Comparison of ENCODE assay signal across 1 cellular context in the genomic region with DNA sequence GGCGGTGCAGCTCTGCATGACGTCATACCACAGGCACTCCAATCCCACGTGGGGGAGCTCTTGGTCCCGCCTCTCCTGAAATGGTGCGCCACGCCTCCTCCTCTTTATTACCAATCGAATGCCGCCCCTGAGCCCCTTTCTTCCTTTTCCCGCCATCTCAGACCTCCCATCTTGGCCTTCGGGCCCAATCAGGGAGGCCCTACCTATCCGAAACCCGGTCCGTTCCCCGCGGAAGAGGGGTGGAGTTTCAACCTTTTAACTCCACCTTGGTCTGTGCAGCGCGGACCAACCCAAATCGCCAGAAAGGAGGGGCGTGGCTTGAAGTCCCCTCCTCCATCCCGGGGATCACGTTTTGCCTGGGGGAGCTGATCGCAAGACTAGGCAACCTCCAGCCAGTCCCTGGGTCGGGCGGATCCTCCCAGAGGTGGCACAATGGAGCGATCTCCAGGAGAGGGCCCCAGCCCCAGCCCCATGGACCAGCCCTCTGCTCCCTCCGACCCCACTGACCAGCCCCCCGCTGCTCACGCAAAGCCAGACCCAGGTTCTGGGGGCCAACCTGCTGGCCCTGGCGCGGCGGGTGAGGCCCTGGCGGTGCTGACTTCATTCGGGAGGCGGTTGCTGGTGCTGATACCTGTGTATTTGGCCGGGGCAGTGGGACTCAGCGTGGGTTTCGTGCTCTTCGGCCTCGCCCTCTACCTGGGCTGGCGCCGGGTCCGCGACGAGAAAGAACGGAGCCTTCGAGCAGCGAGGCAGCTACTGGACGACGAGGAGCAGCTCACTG.
A peak's percentile ranks its signal among the peaks of the same experiment; 100 is the strongest.
TF ChIP-seq lines count a peak whose summit lies in the region.

A gene with protein sequence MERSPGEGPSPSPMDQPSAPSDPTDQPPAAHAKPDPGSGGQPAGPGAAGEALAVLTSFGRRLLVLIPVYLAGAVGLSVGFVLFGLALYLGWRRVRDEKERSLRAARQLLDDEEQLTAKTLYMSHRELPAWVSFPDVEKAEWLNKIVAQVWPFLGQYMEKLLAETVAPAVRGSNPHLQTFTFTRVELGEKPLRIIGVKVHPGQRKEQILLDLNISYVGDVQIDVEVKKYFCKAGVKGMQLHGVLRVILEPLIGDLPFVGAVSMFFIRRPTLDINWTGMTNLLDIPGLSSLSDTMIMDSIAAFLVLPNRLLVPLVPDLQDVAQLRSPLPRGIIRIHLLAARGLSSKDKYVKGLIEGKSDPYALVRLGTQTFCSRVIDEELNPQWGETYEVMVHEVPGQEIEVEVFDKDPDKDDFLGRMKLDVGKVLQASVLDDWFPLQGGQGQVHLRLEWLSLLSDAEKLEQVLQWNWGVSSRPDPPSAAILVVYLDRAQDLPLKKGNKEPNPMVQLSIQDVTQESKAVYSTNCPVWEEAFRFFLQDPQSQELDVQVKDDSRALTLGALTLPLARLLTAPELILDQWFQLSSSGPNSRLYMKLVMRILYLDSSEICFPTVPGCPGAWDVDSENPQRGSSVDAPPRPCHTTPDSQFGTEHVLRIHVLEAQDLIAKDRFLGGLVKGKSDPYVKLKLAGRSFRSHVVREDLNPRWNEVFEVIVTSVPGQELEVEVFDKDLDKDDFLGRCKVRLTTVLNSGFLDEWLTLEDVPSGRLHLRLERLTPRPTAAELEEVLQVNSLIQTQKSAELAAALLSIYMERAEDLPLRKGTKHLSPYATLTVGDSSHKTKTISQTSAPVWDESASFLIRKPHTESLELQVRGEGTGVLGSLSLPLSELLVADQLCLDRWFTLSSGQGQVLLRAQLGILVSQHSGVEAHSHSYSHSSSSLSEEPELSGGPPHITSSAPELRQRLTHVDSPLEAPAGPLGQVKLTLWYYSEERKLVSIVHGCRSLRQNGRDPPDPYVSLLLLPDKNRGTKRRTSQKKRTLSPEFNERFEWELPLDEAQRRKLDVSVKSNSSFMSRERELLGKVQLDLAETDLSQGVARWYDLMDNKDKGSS (plus strand): TSS at position 380 of the 781 bp plus-strand sequence. CDS start 53 bp downstream, at position 433.

TF ChIP-seq in A549, 52 proteins besides CTCF, POLR2A, EP300 and RAD21 (continued from another document):
- TF ChIP-seq PHF8 (IDR thresholded peaks at IDR 0.05; ENCODE audit: borderline replicate concordance, low read depth) (peak; percentile 49; the same call in 1 of the 2 replicates), EHMT2 (IDR thresholded peaks at IDR 0.05; ENCODE audit: low read depth) (no peak), HOXA7 (CRISPR knock-in tag; IDR thresholded peaks at IDR 0.05) (no peak), CBX2 (IDR thresholded peaks at IDR 0.05; ENCODE audit: borderline replicate concordance, low read depth) (no peak), HOXB5 (CRISPR knock-in tag; IDR thresholded peaks at IDR 0.05) (no peak), RCOR1 (IDR thresholded peaks at IDR 0.05; ENCODE audit: low read depth, low read length) (no peak), MAZ (IDR thresholded peaks at IDR 0.05; ENCODE audit: borderline replicate concordance, low read depth, low read length) (no peak), RNF2 (IDR thresholded peaks at IDR 0.05; ENCODE audit: borderline replicate concordance, low read depth) (no peak), GATA3 (IDR thresholded peaks at IDR 0.05; ENCODE audit: borderline replicate concordance) (no peak), SREBF2 (IDR thresholded peaks at IDR 0.05) (no peak), CBX8 (IDR thresholded peaks at IDR 0.05) (no peak), FOSL2 (IDR thresholded peaks at IDR 0.05) (no peak), FOSL2 (CRISPR knock-in tag; IDR thresholded peaks at IDR 0.05) (peak; percentile 81), NR3C1 (IDR thresholded peaks at IDR 0.05) (no peak), TFCP2L1 (CRISPR knock-in tag; IDR thresholded peaks at IDR 0.05) (no peak), HEYL (CRISPR knock-in tag; IDR thresholded peaks at IDR 0.05) (no peak), RFX5 (IDR thresholded peaks at IDR 0.05) (peak; percentile 67; the same call in 1 of the 2 replicates), ZFP36 (IDR thresholded peaks at IDR 0.05; ENCODE audit: borderline replicate concordance, partially characterized antibody) (no peak), ZC3H11A (IDR thresholded peaks at IDR 0.05) (no peak), HDAC2 (IDR thresholded peaks at IDR 0.05) (no peak), SMC3 (IDR thresholded peaks at IDR 0.05) (no peak), CEBPB (IDR thresholded peaks at IDR 0.05) (no peak), KDM5A (IDR thresholded peaks at IDR 0.05) (no peak), CHD2 (IDR thresholded peaks at IDR 0.05; ENCODE audit: low read length, partially characterized antibody) (no peak), NPAS2 (CRISPR knock-in tag; IDR thresholded peaks at IDR 0.05; ENCODE audit: borderline replicate concordance) (no peak), TP53 (CRISPR knock-in tag; IDR thresholded peaks at IDR 0.05) (no peak), FOSB (CRISPR knock-in tag; IDR thresholded peaks at IDR 0.05) (no peak), RARB (CRISPR knock-in tag; IDR thresholded peaks at IDR 0.05) (no peak), ZNF302 (CRISPR knock-in tag; IDR thresholded peaks at IDR 0.05) (no peak), ESRRA (IDR thresholded peaks at IDR 0.05; ENCODE audit: borderline replicate concordance, low read length) (no peak), EHF (CRISPR knock-in tag; IDR thresholded peaks at IDR 0.05) (no peak), MAFK (IDR thresholded peaks at IDR 0.05; ENCODE audit: partially characterized antibody) (no peak), CHD4 (IDR thresholded peaks at IDR 0.05; ENCODE audit: borderline replicate concordance) (no peak), HOXB13 (CRISPR knock-in tag; IDR thresholded peaks at IDR 0.05; ENCODE audit: low read depth) (no peak), FOXS1 (CRISPR knock-in tag; IDR thresholded peaks at IDR 0.05) (no peak), NFE2L2 (conservative IDR thresholded peaks at IDR 0.05; ENCODE audit: low read length) (no peak), POLR2AphosphoS2 (conservative IDR thresholded peaks at IDR 0.05; ENCODE audit: low read length) (no peak), BHLHE40 (IDR thresholded peaks at IDR 0.05; ENCODE audit: low read depth, low read length) (peak; percentile 86), ZSCAN20 (CRISPR knock-in tag; IDR thresholded peaks at IDR 0.05) (no peak), JUN (IDR thresholded peaks at IDR 0.05) (peak in 1 of 2 experiments; percentile 58; a peak in 1 of 5 replicates)
- TF ChIP-seq, protein P1, sequence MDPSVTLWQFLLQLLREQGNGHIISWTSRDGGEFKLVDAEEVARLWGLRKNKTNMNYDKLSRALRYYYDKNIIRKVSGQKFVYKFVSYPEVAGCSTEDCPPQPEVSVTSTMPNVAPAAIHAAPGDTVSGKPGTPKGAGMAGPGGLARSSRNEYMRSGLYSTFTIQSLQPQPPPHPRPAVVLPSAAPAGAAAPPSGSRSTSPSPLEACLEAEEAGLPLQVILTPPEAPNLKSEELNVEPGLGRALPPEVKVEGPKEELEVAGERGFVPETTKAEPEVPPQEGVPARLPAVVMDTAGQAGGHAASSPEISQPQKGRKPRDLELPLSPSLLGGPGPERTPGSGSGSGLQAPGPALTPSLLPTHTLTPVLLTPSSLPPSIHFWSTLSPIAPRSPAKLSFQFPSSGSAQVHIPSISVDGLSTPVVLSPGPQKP (IDR thresholded peaks at IDR 0.05; ENCODE audit: low read depth, low read length), result no peak
- TF ChIP-seq, protein P2, sequence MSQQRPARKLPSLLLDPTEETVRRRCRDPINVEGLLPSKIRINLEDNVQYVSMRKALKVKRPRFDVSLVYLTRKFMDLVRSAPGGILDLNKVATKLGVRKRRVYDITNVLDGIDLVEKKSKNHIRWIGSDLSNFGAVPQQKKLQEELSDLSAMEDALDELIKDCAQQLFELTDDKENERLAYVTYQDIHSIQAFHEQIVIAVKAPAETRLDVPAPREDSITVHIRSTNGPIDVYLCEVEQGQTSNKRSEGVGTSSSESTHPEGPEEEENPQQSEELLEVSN (IDR thresholded peaks at IDR 0.05; ENCODE audit: borderline replicate concordance, low read depth), result peak; percentile 87
- TF ChIP-seq, protein P3, sequence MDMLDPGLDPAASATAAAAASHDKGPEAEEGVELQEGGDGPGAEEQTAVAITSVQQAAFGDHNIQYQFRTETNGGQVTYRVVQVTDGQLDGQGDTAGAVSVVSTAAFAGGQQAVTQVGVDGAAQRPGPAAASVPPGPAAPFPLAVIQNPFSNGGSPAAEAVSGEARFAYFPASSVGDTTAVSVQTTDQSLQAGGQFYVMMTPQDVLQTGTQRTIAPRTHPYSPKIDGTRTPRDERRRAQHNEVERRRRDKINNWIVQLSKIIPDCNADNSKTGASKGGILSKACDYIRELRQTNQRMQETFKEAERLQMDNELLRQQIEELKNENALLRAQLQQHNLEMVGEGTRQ (IDR thresholded peaks at IDR 0.05), result peak; percentile 75
- TF ChIP-seq, protein P4, sequence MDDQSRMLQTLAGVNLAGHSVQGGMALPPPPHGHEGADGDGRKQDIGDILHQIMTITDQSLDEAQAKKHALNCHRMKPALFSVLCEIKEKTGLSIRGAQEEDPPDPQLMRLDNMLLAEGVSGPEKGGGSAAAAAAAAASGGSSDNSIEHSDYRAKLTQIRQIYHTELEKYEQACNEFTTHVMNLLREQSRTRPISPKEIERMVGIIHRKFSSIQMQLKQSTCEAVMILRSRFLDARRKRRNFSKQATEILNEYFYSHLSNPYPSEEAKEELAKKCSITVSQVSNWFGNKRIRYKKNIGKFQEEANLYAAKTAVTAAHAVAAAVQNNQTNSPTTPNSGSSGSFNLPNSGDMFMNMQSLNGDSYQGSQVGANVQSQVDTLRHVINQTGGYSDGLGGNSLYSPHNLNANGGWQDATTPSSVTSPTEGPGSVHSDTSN (IDR thresholded peaks at IDR 0.05), result no peak
- TF ChIP-seq, protein P5, sequence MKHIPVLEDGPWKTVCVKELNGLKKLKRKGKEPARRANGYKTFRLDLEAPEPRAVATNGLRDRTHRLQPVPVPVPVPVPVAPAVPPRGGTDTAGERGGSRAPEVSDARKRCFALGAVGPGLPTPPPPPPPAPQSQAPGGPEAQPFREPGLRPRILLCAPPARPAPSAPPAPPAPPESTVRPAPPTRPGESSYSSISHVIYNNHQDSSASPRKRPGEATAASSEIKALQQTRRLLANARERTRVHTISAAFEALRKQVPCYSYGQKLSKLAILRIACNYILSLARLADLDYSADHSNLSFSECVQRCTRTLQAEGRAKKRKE (CRISPR knock-in tag; IDR thresholded peaks at IDR 0.05; ENCODE audit: low read depth), result no peak
- TF ChIP-seq, protein P6, sequence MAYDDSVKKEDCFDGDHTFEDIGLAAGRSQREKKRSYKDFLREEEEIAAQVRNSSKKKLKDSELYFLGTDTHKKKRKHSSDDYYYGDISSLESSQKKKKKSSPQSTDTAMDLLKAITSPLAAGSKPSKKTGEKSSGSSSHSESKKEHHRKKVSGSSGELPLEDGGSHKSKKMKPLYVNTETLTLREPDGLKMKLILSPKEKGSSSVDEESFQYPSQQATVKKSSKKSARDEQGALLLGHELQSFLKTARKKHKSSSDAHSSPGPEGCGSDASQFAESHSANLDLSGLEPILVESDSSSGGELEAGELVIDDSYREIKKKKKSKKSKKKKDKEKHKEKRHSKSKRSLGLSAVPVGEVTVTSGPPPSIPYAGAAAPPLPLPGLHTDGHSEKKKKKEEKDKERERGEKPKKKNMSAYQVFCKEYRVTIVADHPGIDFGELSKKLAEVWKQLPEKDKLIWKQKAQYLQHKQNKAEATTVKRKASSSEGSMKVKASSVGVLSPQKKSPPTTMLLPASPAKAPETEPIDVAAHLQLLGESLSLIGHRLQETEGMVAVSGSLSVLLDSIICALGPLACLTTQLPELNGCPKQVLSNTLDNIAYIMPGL (CRISPR knock-in tag; IDR thresholded peaks at IDR 0.05; ENCODE audit: borderline replicate concordance), result no peak
- TF ChIP-seq, protein P7, sequence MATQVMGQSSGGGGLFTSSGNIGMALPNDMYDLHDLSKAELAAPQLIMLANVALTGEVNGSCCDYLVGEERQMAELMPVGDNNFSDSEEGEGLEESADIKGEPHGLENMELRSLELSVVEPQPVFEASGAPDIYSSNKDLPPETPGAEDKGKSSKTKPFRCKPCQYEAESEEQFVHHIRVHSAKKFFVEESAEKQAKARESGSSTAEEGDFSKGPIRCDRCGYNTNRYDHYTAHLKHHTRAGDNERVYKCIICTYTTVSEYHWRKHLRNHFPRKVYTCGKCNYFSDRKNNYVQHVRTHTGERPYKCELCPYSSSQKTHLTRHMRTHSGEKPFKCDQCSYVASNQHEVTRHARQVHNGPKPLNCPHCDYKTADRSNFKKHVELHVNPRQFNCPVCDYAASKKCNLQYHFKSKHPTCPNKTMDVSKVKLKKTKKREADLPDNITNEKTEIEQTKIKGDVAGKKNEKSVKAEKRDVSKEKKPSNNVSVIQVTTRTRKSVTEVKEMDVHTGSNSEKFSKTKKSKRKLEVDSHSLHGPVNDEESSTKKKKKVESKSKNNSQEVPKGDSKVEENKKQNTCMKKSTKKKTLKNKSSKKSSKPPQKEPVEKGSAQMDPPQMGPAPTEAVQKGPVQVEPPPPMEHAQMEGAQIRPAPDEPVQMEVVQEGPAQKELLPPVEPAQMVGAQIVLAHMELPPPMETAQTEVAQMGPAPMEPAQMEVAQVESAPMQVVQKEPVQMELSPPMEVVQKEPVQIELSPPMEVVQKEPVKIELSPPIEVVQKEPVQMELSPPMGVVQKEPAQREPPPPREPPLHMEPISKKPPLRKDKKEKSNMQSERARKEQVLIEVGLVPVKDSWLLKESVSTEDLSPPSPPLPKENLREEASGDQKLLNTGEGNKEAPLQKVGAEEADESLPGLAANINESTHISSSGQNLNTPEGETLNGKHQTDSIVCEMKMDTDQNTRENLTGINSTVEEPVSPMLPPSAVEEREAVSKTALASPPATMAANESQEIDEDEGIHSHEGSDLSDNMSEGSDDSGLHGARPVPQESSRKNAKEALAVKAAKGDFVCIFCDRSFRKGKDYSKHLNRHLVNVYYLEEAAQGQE (IDR thresholded peaks at IDR 0.05), result no peak
- TF ChIP-seq, protein P8, sequence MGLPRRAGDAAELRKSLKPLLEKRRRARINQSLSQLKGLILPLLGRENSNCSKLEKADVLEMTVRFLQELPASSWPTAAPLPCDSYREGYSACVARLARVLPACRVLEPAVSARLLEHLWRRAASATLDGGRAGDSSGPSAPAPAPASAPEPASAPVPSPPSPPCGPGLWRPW (IDR thresholded peaks at IDR 0.05), result no peak
- TF ChIP-seq, protein P9, sequence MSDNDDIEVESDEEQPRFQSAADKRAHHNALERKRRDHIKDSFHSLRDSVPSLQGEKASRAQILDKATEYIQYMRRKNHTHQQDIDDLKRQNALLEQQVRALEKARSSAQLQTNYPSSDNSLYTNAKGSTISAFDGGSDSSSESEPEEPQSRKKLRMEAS (IDR thresholded peaks at IDR 0.05), result peak; percentile 75
